8 cellular contexts compared by ENCODE assay signal in the genomic region with DNA sequence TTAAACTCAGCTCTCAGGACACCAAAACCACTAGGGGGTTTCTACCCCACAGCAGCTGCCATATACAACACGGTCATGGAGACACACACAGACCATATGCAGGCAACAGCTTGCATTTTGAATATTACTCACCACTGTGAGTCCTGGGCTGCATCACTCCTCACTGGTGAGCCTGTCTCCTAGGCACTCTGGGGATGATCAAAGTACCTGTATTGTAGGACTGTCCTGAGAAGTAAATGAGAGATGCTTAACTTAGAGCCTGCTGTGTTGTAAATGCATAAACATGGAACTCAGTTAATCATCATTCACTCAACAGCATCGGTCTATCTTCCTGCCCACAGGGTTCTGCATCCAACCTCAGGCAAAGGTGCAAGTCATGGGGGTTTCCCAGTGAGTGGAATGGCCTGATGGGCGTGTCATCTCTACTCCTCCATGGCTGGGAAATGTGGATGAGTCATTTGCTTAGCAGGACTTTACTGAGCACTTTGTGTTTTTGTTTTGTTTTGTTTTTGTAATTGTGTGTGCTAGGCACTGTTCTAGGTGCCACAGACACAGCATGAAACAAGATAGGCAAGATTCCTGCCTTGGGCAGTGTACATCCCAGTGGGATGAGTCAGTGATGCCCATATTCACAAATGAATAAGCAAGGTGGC.
DNase-seq lines count a peak whose midpoint lies in the region; ATAC-seq and TF ChIP-seq lines count a peak whose summit lies in the region.

No MANE protein-coding gene starts in this region.

- TF ChIP-seq CTCF in GM12873 (IDR thresholded peaks at IDR 0.05; ENCODE audit: insufficient read depth, low read depth, low read length, missing control alignments), result peak; percentile 19
- TF ChIP-seq CTCF in mesothelial cell of epicardium (IDR thresholded peaks at IDR 0.05; ENCODE audit: unreplicated experiment), result no peak

- no peak overlapping the region for H3K4me3 Mint-ChIP-seq in effector memory CD8-positive, alpha-beta T cell
- no peak overlapping the region for H3K4me3 Mint-ChIP-seq in mesothelial cell of epicardium

- peak; percentile 70 for ATAC-seq in GM21576 (IDR thresholded peaks at IDR 0.05; ENCODE audit: unreplicated experiment)
- peak; percentile 31 for ATAC-seq in effector memory CD8-positive, alpha-beta T cell (replicated peaks)

- DNase-seq in HT-29 (ENCODE audit: low spot score) (peak; percentile 82), midbrain (lab: John Stamatoyannopoulos, UW) (no peak), NCI-H187 (lab: John Stamatoyannopoulos, UW) (no peak), mesothelial cell of epicardium (ENCODE audit: low spot score in 2 of 2, unreplicated experiment in 2 of 2) (no peak)
- no peak for DNase-seq in effector memory CD8-positive, alpha-beta T cell
- peak; percentile 55 for DNase-seq in stimulated activated CD8-positive, alpha-beta memory T cell treated with anti-CD3 and anti-CD28 coated beads, Interleukin-4, amount 100 ng/mL, for 48 hours

- H3K36me3 Mint-ChIP-seq in effector memory CD8-positive, alpha-beta T cell (ENCODE audit: insufficient read depth), result no peaks in the 10 kb centered on the region
- H3K36me3 Mint-ChIP-seq in mesothelial cell of epicardium, result no peaks in the 10 kb centered on the region

- peaks cover 9 to 39% of the 10 kb centered on the region in 2 donors for H3K27me3 Mint-ChIP-seq in effector memory CD8-positive, alpha-beta T cell
- peaks cover 3% of the 10 kb centered on the region for H3K27me3 Mint-ChIP-seq in mesothelial cell of epicardium (ENCODE audit: low read depth)

- no peaks in the 10 kb centered on the region for H3K9me3 Mint-ChIP-seq in effector memory CD8-positive, alpha-beta T cell
- H3K9me3 Mint-ChIP-seq in mesothelial cell of epicardium, result no peaks in the 10 kb centered on the region

- H3K4me1 Mint-ChIP-seq in effector memory CD8-positive, alpha-beta T cell (ENCODE audit: low read depth in 2 of 2), result no peaks in the 10 kb centered on the region
- H3K4me1 Mint-ChIP-seq in mesothelial cell of epicardium, result no peaks in the 10 kb centered on the region

- no peak overlapping the region for H3K27ac Mint-ChIP-seq in effector memory CD8-positive, alpha-beta T cell
- no peak overlapping the region for H3K27ac Mint-ChIP-seq in mesothelial cell of epicardium

Comparison
In these comparisons a context has a peak if more than half of its experiments do, and no peak if none do; other contexts are left out.
1. DNase-seq: peak in HT-29 (single experiment) and stimulated activated CD8-positive, alpha-beta memory T cell treated with anti-CD3 and anti-CD28 coated beads, Interleukin-4, amount 100 ng/mL, for 48 hours (single experiment); none in effector memory CD8-positive, alpha-beta T cell (0 of 3), midbrain (single experiment), NCI-H187 (0 of 2) and mesothelial cell of epicardium (0 of 2).